In genomic region chr1:107935396-107936064, GRCh38 we compare ENCODE assay signal across 8 cellular contexts. TPM values are rescaled to one million over a fixed set of nuclear protein-coding genes. Genes with fewer than 3 reads are reported as not detected.
DNase-seq lines count a peak whose midpoint lies in the region; ATAC-seq, FAIRE-seq and TF ChIP-seq lines count a peak whose summit lies in the region.

No MANE protein-coding gene starts in this region.

- ATAC-seq in GM21529 (IDR thresholded peaks at IDR 0.05; ENCODE audit: unreplicated experiment) (peak; percentile 92), pancreas (no peak), left lobe of liver (no peak)
- ATAC-seq in activated naive CD8-positive, alpha-beta T cell treated with anti-CD3 and anti-CD28 coated beads, Interleukin-2, amount 50 U/mL, for 24 hours, result peak; percentile 87

- H3K4me3 ChIP-seq in pancreas, result no peak overlapping the region
- H3K4me3 ChIP-seq in suprapubic skin, result no peak overlapping the region

- TF ChIP-seq POLR2A in GM12892 (IDR thresholded peaks at IDR 0.05; ENCODE audit: low read depth, low read length), result no peak
- no peak for TF ChIP-seq POLR2A in suprapubic skin (IDR thresholded peaks at IDR 0.05)

- peaks cover 1% of the 10 kb centered on the region for H3K36me3 Mint-ChIP-seq in IgD-negative memory B cell
- peaks cover 2% of the 10 kb centered on the region for H3K36me3 Mint-ChIP-seq in activated naive CD8-positive, alpha-beta T cell treated with anti-CD3 and anti-CD28 coated beads, Interleukin-2, amount 50 U/mL, for 24 hours (ENCODE audit: low read depth)

- H3K27me3 Mint-ChIP-seq in IgD-negative memory B cell, result no peaks in the 10 kb centered on the region
- no peaks in the 10 kb centered on the region for H3K27me3 Mint-ChIP-seq in activated naive CD8-positive, alpha-beta T cell treated with anti-CD3 and anti-CD28 coated beads, Interleukin-2, amount 50 U/mL, for 24 hours

- WGBS in pancreas, 2 donors, result 61 to 62% methylated on average over 4 of the region's 4 CpGs
- WGBS in suprapubic skin, result 83% methylated on average over 4 of the region's 4 CpGs

- TF ChIP-seq CTCF in pancreas (IDR thresholded peaks at IDR 0.05) (no peak), suprapubic skin (IDR thresholded peaks at IDR 0.05) (no peak)

- intact Hi-C loops in pancreas (cut with DNase I), result no loop called here

- H3K9me3 Mint-ChIP-seq in IgD-negative memory B cell, result no peaks in the 10 kb centered on the region
- peaks cover 5% of the 10 kb centered on the region for H3K9me3 Mint-ChIP-seq in activated naive CD8-positive, alpha-beta T cell treated with anti-CD3 and anti-CD28 coated beads, Interleukin-2, amount 50 U/mL, for 24 hours

- peaks cover 0 to 11% (median 7%) of the 10 kb centered on the region in 3 donors for H3K4me1 ChIP-seq in pancreas
- H3K4me1 ChIP-seq in suprapubic skin, result peaks cover 43% of the 10 kb centered on the region

- no peak for TF ChIP-seq EP300 in suprapubic skin (IDR thresholded peaks at IDR 0.05)

- H3K4me3 Mint-ChIP-seq in IgD-negative memory B cell, result peak overlapping the region in 3 of 4 donors; percentile 1 to 91 (median 88)
- peak overlapping the region; percentile 69 for H3K4me3 Mint-ChIP-seq in activated naive CD8-positive, alpha-beta T cell treated with anti-CD3 and anti-CD28 coated beads, Interleukin-2, amount 50 U/mL, for 24 hours

- FAIRE-seq in GM12892 (lab: Jason Lieb, UNC) (peak; percentile 91), pancreas (lab: Jason Lieb, UNC) (no peak)

- H3K27ac Mint-ChIP-seq in IgD-negative memory B cell, result peak overlapping the region; percentile 4 to 65 (median 43)
- H3K27ac Mint-ChIP-seq in activated naive CD8-positive, alpha-beta T cell treated with anti-CD3 and anti-CD28 coated beads, Interleukin-2, amount 50 U/mL, for 24 hours, result peak overlapping the region; percentile 94

- H3K27ac ChIP-seq in pancreas (no peak overlapping the region), suprapubic skin (no peak overlapping the region)

- H3K27me3 ChIP-seq in pancreas (no peaks in the 10 kb centered on the region), suprapubic skin (no peaks in the 10 kb centered on the region)

- H3K9me3 ChIP-seq in pancreas (no peaks in the 10 kb centered on the region), suprapubic skin (no peaks in the 10 kb centered on the region)

- DNase-seq in GM12892 (ENCODE audit: insufficient read length), result no peak
- DNase-seq in activated naive CD8-positive, alpha-beta T cell treated with anti-CD3 and anti-CD28 coated beads, Interleukin-2, amount 50 U/mL, for 24 hours, result peak; percentile 43
- no peak for DNase-seq in pancreas
- no peak for DNase-seq in suprapubic skin (ENCODE audit: low spot score in 2 of 2)
- DNase-seq in left lobe of liver (ENCODE audit: low spot score), result no peak
- DNase-seq in Ammon's horn (ENCODE audit: low spot score), result no peak

- peaks cover 33 to 50% (median 47%) of the 10 kb centered on the region in 3 donors for H3K4me1 Mint-ChIP-seq in IgD-negative memory B cell
- H3K4me1 Mint-ChIP-seq in activated naive CD8-positive, alpha-beta T cell treated with anti-CD3 and anti-CD28 coated beads, Interleukin-2, amount 50 U/mL, for 24 hours, result peaks cover 84% of the 10 kb centered on the region

- no peaks in the 10 kb centered on the region for H3K36me3 ChIP-seq in pancreas
- no peaks in the 10 kb centered on the region for H3K36me3 ChIP-seq in suprapubic skin

RNA-seq across cellular contexts. Expression of gene VAV3, which starts 29.4 kb away (rescaled TPM):
- 0.21 TPM for polyA plus RNA-seq in GM12892 (2012; ENCODE audit: missing spikeins)
- polyA plus RNA-seq in IgD-negative memory B cell, result 7.9 TPM
- 10 to 100 TPM; 10.5 to 21.4 (median 14.4) TPM for total RNA-seq in pancreas
- 10 to 100 TPM in 1 of 2 donors, 1 to 10 TPM in 1; 7.1 to 11.5 TPM for polyA plus RNA-seq in pancreas
- 100 to 1,000 TPM; 117 to 239 (median 135) TPM for total RNA-seq in suprapubic skin
- 0.86 TPM for total RNA-seq in left lobe of liver

Comparison
In these comparisons a context has a peak if more than half of its experiments do, and no peak if none do; other contexts are left out.
1. ATAC-seq: peak in GM21529 (single experiment) and activated naive CD8-positive, alpha-beta T cell treated with anti-CD3 and anti-CD28 coated beads, Interleukin-2, amount 50 U/mL, for 24 hours (single experiment); none in pancreas (0 of 4) and left lobe of liver (single experiment).
2. RNA of gene VAV3, which starts 29.4 kb away (total RNA-seq): 117 to 239 TPM in suprapubic skin; 10.5 to 21.4 TPM in pancreas and 0.86 TPM in left lobe of liver (single experiment); every median in the first group is over 4 times any median in the second.